ENCODE assay signal across 8 cellular contexts in genomic region chr7:48109848-48110663, GRCh38. TPM values are rescaled to one million over a fixed set of nuclear protein-coding genes. Genes with fewer than 3 reads are reported as not detected.
DNase-seq lines count a peak whose midpoint lies in the region; ATAC-seq and TF ChIP-seq lines count a peak whose summit lies in the region.

No MANE protein-coding gene starts in this region.

- H3K4me1 Mint-ChIP-seq in CD4-positive, alpha-beta T cell (ENCODE audit: low read depth): peaks cover 10% of the 10 kb centered on the region
- peaks cover 3% of the 10 kb centered on the region for H3K4me1 Mint-ChIP-seq in endothelial cell (ENCODE audit: unreplicated experiment)
- H3K4me1 Mint-ChIP-seq in naive B cell: peaks cover 4 to 9% (median 6%) of the 10 kb centered on the region in 3 donors
- peaks cover 6 to 9% of the 10 kb centered on the region in 2 donors for H3K4me1 Mint-ChIP-seq in stimulated activated naive B cell treated with anti-CD40 and anti-IgM and Interleukin-4, amounts not matched to agents 10 μg/mL and 1 μg/mL and 100 μg/mL, for 72 hours

- peak; percentile 98 for TF ChIP-seq CTCF in CD4-positive, alpha-beta T cell (IDR thresholded peaks at IDR 0.05)
- peak; percentile 96 for TF ChIP-seq CTCF in endothelial cell (IDR thresholded peaks at IDR 0.05; ENCODE audit: unreplicated experiment)

- intact Hi-C loops in CD4-positive, alpha-beta T cell (cut with DNase I, micrococcal nuclease): loop anchor here (1.0 to 5.0 kb wide), 6 partner anchors 21 to 165 kb away; partner anchors contain the start of genes C7orf57 (in 1 of the 2), HUS1 (in 1 of the 2) and UPP1 (in 1 of the 2)

- DNase-seq in CD4-positive, alpha-beta T cell: peak; percentile 79 to 96 (median 90)
- peak; percentile 65 for DNase-seq in NCI-H748 (lab: John Stamatoyannopoulos, UW; ENCODE audit: unreplicated experiment)
- DNase-seq in activated CD8-positive, alpha-beta memory T cell treated with anti-CD3 and anti-CD28 coated beads for 4 hours (ENCODE audit: low read depth in 2 of 2): peak; percentile 76 to 77
- peak; percentile 77 for DNase-seq in endothelial cell (ENCODE audit: low spot score)
- DNase-seq in naive B cell: peak; percentile 70
- DNase-seq in stimulated activated naive B cell treated with anti-CD40 and anti-IgM and Interleukin-4, amounts not matched to agents 10 μg/mL and 1 μg/mL and 100 μg/mL, for 72 hours: peak; percentile 65

- no peaks in the 10 kb centered on the region for H3K27me3 Mint-ChIP-seq in CD4-positive, alpha-beta T cell
- H3K27me3 Mint-ChIP-seq in endothelial cell (ENCODE audit: unreplicated experiment) (peaks cover 16% of the 10 kb centered on the region), naive B cell (peaks cover 0 to 11% (median 10%) of the 10 kb centered on the region in 3 donors)
- H3K27me3 Mint-ChIP-seq in stimulated activated naive B cell treated with anti-CD40 and anti-IgM and Interleukin-4, amounts not matched to agents 10 μg/mL and 1 μg/mL and 100 μg/mL, for 72 hours: peaks cover 0 to 18% of the 10 kb centered on the region in 2 donors

- no peaks in the 10 kb centered on the region for H3K9me3 Mint-ChIP-seq in CD4-positive, alpha-beta T cell
- H3K9me3 Mint-ChIP-seq in endothelial cell (ENCODE audit: unreplicated experiment) (no peaks in the 10 kb centered on the region), naive B cell (no peaks in the 10 kb centered on the region)
- no peaks in the 10 kb centered on the region for H3K9me3 Mint-ChIP-seq in stimulated activated naive B cell treated with anti-CD40 and anti-IgM and Interleukin-4, amounts not matched to agents 10 μg/mL and 1 μg/mL and 100 μg/mL, for 72 hours

- H3K36me3 Mint-ChIP-seq in CD4-positive, alpha-beta T cell (ENCODE audit: low read depth): peaks cover 48% of the 10 kb centered on the region
- peaks cover 29% of the 10 kb centered on the region for H3K36me3 Mint-ChIP-seq in endothelial cell (ENCODE audit: low read depth, unreplicated experiment)
- H3K36me3 Mint-ChIP-seq in naive B cell: peaks cover 0 to 7% of the 10 kb centered on the region in 2 donors
- peaks cover 19 to 22% of the 10 kb centered on the region in 2 donors for H3K36me3 Mint-ChIP-seq in stimulated activated naive B cell treated with anti-CD40 and anti-IgM and Interleukin-4, amounts not matched to agents 10 μg/mL and 1 μg/mL and 100 μg/mL, for 72 hours

- no peak overlapping the region for H3K4me3 Mint-ChIP-seq in CD4-positive, alpha-beta T cell
- H3K4me3 Mint-ChIP-seq in endothelial cell (ENCODE audit: unreplicated experiment) (no peak overlapping the region), naive B cell (no peak overlapping the region)
- no peak overlapping the region for H3K4me3 Mint-ChIP-seq in stimulated activated naive B cell treated with anti-CD40 and anti-IgM and Interleukin-4, amounts not matched to agents 10 μg/mL and 1 μg/mL and 100 μg/mL, for 72 hours

- H3K27ac Mint-ChIP-seq in CD4-positive, alpha-beta T cell: peak overlapping the region; percentile 25
- H3K27ac Mint-ChIP-seq in endothelial cell (ENCODE audit: unreplicated experiment): peak overlapping the region; percentile 11
- peak overlapping the region in 3 of 6 donors; percentile 9 to 51 (median 50) for H3K27ac Mint-ChIP-seq in naive B cell
- no peak overlapping the region for H3K27ac Mint-ChIP-seq in stimulated activated naive B cell treated with anti-CD40 and anti-IgM and Interleukin-4, amounts not matched to agents 10 μg/mL and 1 μg/mL and 100 μg/mL, for 72 hours

- H3K27ac ChIP-seq in CD4-positive, alpha-beta T cell (ENCODE audit: low read depth, low read length): no peak overlapping the region

- CTCF ChIA-PET in CD4-positive, alpha-beta T cell (lab: Charles Lee): interaction anchor here (0.7 to 4.2 kb wide), 26 partner anchors 9 to 169 kb away, joined by 3 to 56 read pairs (median 6); partner anchors contain the start of genes C7orf57 and UPP1

- no peaks in the 10 kb centered on the region for H3K27me3 ChIP-seq in CD4-positive, alpha-beta T cell (ENCODE audit: control insufficient read depth, insufficient read depth, low read length)

- H3K9me3 ChIP-seq in CD4-positive, alpha-beta T cell (ENCODE audit: control insufficient read depth, low read length): no peaks in the 10 kb centered on the region

- peak; percentile 98 for ATAC-seq in CD4-positive, alpha-beta T cell (ENCODE audit: poor library complexity)
- ATAC-seq in GM19043 (IDR thresholded peaks at IDR 0.05; ENCODE audit: low read depth, unreplicated experiment) (peak; percentile 86), HG03196 (IDR thresholded peaks at IDR 0.05; ENCODE audit: unreplicated experiment) (peak; percentile 83), naive B cell (ENCODE audit: low read depth in 2 of 2) (peak; percentile 87 to 88)
- peak; percentile 91 to 92 for ATAC-seq in stimulated activated naive B cell treated with anti-CD40 and anti-IgM and Interleukin-4, amounts not matched to agents 10 μg/mL and 1 μg/mL and 100 μg/mL, for 72 hours (replicated peaks)

- POLR2A ChIA-PET in CD4-positive, alpha-beta T cell (lab: Charles Lee): interaction anchor here (0.8 to 1.9 kb wide), 4 partner anchors 21 to 118 kb away, joined by 3 to 26 read pairs (median 8); partner anchors contain the start of gene UPP1

RNA-seq across cellular contexts. Expression of gene UPP1, which starts 21.0 kb away (rescaled TPM):
- total RNA-seq in CD4-positive, alpha-beta T cell: 100 to 1,000 TPM; 125 to 126 TPM
- total RNA-seq in endothelial cell (ENCODE audit: unreplicated experiment): 77.4 TPM
- 1 to 10 TPM in 5 of 6 donors, not detected in 1; 2.7 to 5.6 (median 3.3) TPM for polyA plus RNA-seq in naive B cell (ENCODE audit: low read depth in 6 of 6)
